In genomic region chr4:114598191-114599121, GRCh38 we compare ENCODE assay signal across 8 cellular contexts. TPM values are rescaled to one million over a fixed set of nuclear protein-coding genes. Genes with fewer than 3 reads are reported as not detected.
A peak's percentile ranks its signal among the peaks of the same experiment; 100 is the strongest.
DNase-seq lines count a peak whose midpoint lies in the region; ATAC-seq and TF ChIP-seq lines count a peak whose summit lies in the region.

Gene UGT8 (plus strand): TSS chr4:114598807. CDS start chr4:114622881, 24,074 bp downstream.

- 0 to 2% methylated on average over 15 to 82 of the region's 84 CpGs for WGBS in endodermal cell (ENCODE audit: insufficient coverage in 1 of 2, insufficient read length in 1 of 2), 2 experiments

- H3K9me3 ChIP-seq in HEK293 (ENCODE audit: control insufficient read depth, insufficient read depth, low read depth, low read length) (no peaks in the 10 kb centered on the region), WERI-Rb-1 (ENCODE audit: severe bottlenecking) (peaks cover 4% of the 10 kb centered on the region), endodermal cell (ENCODE audit: control insufficient read depth, low read length) (peaks cover 21% of the 10 kb centered on the region)

- peaks cover 4% of the 10 kb centered on the region; the same call in 1 of the 2 replicates for H3K4me1 ChIP-seq in HEK293 (ENCODE audit: control insufficient read depth, insufficient read depth, low read length)
- H3K4me1 ChIP-seq in endodermal cell (ENCODE audit: control insufficient read depth, insufficient read depth, low read length), result no peaks in the 10 kb centered on the region

- H3K27ac Mint-ChIP-seq in endodermal cell, result no peak within 1 kb of the TSS
- H3K27ac Mint-ChIP-seq in stimulated activated memory B cell treated with anti-CD40 and anti-IgM and Interleukin-4, amounts not matched to agents 10 μg/mL and 1 μg/mL and 100 μg/mL, for 72 hours, result peak within 1 kb of the TSS; percentile 90

- peak; percentile 57 for DNase-seq in GM10266 (ENCODE audit: extremely low spot score)
- peak; percentile 20 for DNase-seq in NCI-H128 (lab: John Stamatoyannopoulos, UW; ENCODE audit: unreplicated experiment)
- DNase-seq in WERI-Rb-1, result peak; percentile 95
- peak; percentile 89 for DNase-seq in endodermal cell
- DNase-seq in midbrain (lab: John Stamatoyannopoulos, UW), result peak; percentile 78
- no peak for DNase-seq in NCI-H187 (lab: John Stamatoyannopoulos, UW)

- H3K36me3 ChIP-seq in HEK293 (ENCODE audit: control insufficient read depth in 2 of 2, insufficient read depth in 1 of 2, low read length in 2 of 2) (no peaks in the 10 kb centered on the region), WERI-Rb-1 (no peaks in the 10 kb centered on the region), endodermal cell (ENCODE audit: control insufficient read depth, insufficient read depth, low read length) (no peaks in the 10 kb centered on the region)

- no peak within 1 kb of the TSS for H3K9ac ChIP-seq in endodermal cell (ENCODE audit: extremely low read depth, low read length, poor library complexity, severe bottlenecking)

- peaks cover 27% of the 10 kb centered on the region for H3K27me3 Mint-ChIP-seq in endodermal cell (ENCODE audit: insufficient read depth)
- H3K27me3 Mint-ChIP-seq in stimulated activated memory B cell treated with anti-CD40 and anti-IgM and Interleukin-4, amounts not matched to agents 10 μg/mL and 1 μg/mL and 100 μg/mL, for 72 hours, result no peaks in the 10 kb centered on the region

- H3K4me3 Mint-ChIP-seq in endodermal cell, result peak within 1 kb of the TSS; percentile 78
- H3K4me3 Mint-ChIP-seq in stimulated activated memory B cell treated with anti-CD40 and anti-IgM and Interleukin-4, amounts not matched to agents 10 μg/mL and 1 μg/mL and 100 μg/mL, for 72 hours, result peak within 1 kb of the TSS; percentile 97

- CTCF ChIA-PET in HEK293 (lab: Yijun Ruan, JAX), result no interaction called here

- H3K9me3 Mint-ChIP-seq in endodermal cell, result peaks cover 20% of the 10 kb centered on the region
- H3K9me3 Mint-ChIP-seq in stimulated activated memory B cell treated with anti-CD40 and anti-IgM and Interleukin-4, amounts not matched to agents 10 μg/mL and 1 μg/mL and 100 μg/mL, for 72 hours, result no peaks in the 10 kb centered on the region

- H3K36me3 Mint-ChIP-seq in endodermal cell (ENCODE audit: low read depth), result peaks cover 14% of the 10 kb centered on the region
- H3K36me3 Mint-ChIP-seq in stimulated activated memory B cell treated with anti-CD40 and anti-IgM and Interleukin-4, amounts not matched to agents 10 μg/mL and 1 μg/mL and 100 μg/mL, for 72 hours, result peaks cover 9% of the 10 kb centered on the region

- H3K4me3 ChIP-seq in HEK293 (ENCODE audit: low read depth, low read length) (peak within 1 kb of the TSS; percentile 79), WERI-Rb-1 (ENCODE audit: low read depth, low read length) (peak within 1 kb of the TSS; percentile 83), endodermal cell (ENCODE audit: low read length) (peak within 1 kb of the TSS; percentile 88)

- peak within 1 kb of the TSS; percentile 79; the same call in 1 of the 2 replicates for H3K27ac ChIP-seq in HEK293 (ENCODE audit: extremely low read depth, low read depth, low read length)
- peak within 1 kb of the TSS; percentile 87 for H3K27ac ChIP-seq in WERI-Rb-1
- no peak within 1 kb of the TSS for H3K27ac ChIP-seq in endodermal cell (ENCODE audit: low read depth, low read length)

- H3K4me1 Mint-ChIP-seq in endodermal cell, result peaks cover 5% of the 10 kb centered on the region
- H3K4me1 Mint-ChIP-seq in stimulated activated memory B cell treated with anti-CD40 and anti-IgM and Interleukin-4, amounts not matched to agents 10 μg/mL and 1 μg/mL and 100 μg/mL, for 72 hours, result peaks cover 13% of the 10 kb centered on the region

- H3K27me3 ChIP-seq in WERI-Rb-1 (ENCODE audit: insufficient read depth, low read depth, severe bottlenecking) (no peaks in the 10 kb centered on the region), endodermal cell (ENCODE audit: control insufficient read depth, insufficient read depth, low read length, poor library complexity, severe bottlenecking) (peaks cover 26% of the 10 kb centered on the region)

- no peak for TF ChIP-seq CTCF in GM10266 (IDR thresholded peaks at IDR 0.05; ENCODE audit: control insufficient read depth, insufficient read depth, low read depth, missing control alignments)
- no peak for TF ChIP-seq CTCF in HEK293 (tag by site-specific recombination; IDR thresholded peaks at IDR 0.05)
- TF ChIP-seq CTCF in WERI-Rb-1 (IDR thresholded peaks at IDR 0.05; ENCODE audit: low read depth, low read length), result no peak
- no peak for TF ChIP-seq CTCF in endodermal cell (conservative IDR thresholded peaks at IDR 0.05)

- POLR2A ChIA-PET in HEK293 (lab: Yijun Ruan, JAX), result no interaction called here

- peak; percentile 86 for ATAC-seq in stimulated activated memory B cell treated with anti-CD40 and anti-IgM and Interleukin-4, amounts not matched to agents 10 μg/mL and 1 μg/mL and 100 μg/mL, for 72 hours

TF ChIP-seq in HEK293, 187 proteins besides CTCF, POLR2A, EP300 and RAD21 (continues in another document):
- TF ChIP-seq KLF16 (tag by site-specific recombination; IDR thresholded peaks at IDR 0.05) (0 out of 2 replicates have a peak, but pooled peaks have one; percentile 63), ZNF18 (tag by site-specific recombination; IDR thresholded peaks at IDR 0.05) (no peak), ZNF513 (tag by site-specific recombination; IDR thresholded peaks at IDR 0.05) (no peak), SP3 (tag by site-specific recombination; IDR thresholded peaks at IDR 0.05) (peak; percentile 72), ZNF558 (tag by site-specific recombination; IDR thresholded peaks at IDR 0.05) (no peak), ZNF768 (tag by site-specific recombination; IDR thresholded peaks at IDR 0.05) (no peak), BCL11A (tag by site-specific recombination; IDR thresholded peaks at IDR 0.05; ENCODE audit: low read depth) (peak; percentile 43; the same call in 1 of the 2 replicates), ZNF610 (tag by site-specific recombination; IDR thresholded peaks at IDR 0.05; ENCODE audit: borderline replicate concordance) (no peak), ZNF174 (tag by site-specific recombination; IDR thresholded peaks at IDR 0.05) (no peak), TRIM28 (IDR thresholded peaks at IDR 0.05; ENCODE audit: borderline replicate concordance, low read length) (peak; percentile 29; the same call in 1 of the 2 replicates), HOXA7 (CRISPR knock-in tag; IDR thresholded peaks at IDR 0.05; ENCODE audit: borderline replicate concordance) (no peak), FEZF1 (tag by site-specific recombination; IDR thresholded peaks at IDR 0.05) (peak; percentile 40; the same call in 1 of the 2 replicates), ZFHX2 (tag by site-specific recombination; conservative IDR thresholded peaks at IDR 0.05) (peak; percentile 94), GLIS2 (tag by site-specific recombination; IDR thresholded peaks at IDR 0.05) (peak; percentile 69), ZNF24 (tag by site-specific recombination; IDR thresholded peaks at IDR 0.05) (0 out of 2 replicates have a peak, but pooled peaks have one; percentile 18), ZBTB8A (tag by site-specific recombination; IDR thresholded peaks at IDR 0.05) (peak; percentile 85), ZNF629 (tag by site-specific recombination; IDR thresholded peaks at IDR 0.05) (0 out of 2 replicates have a peak, but pooled peaks have one; percentile 16), ZFP3 (tag by site-specific recombination; IDR thresholded peaks at IDR 0.05; ENCODE audit: low read depth) (no peak), ZNF366 (tag by site-specific recombination; conservative IDR thresholded peaks at IDR 0.05) (peak; percentile 90; the same call in 1 of the 2 replicates), SP2 (tag by site-specific recombination; IDR thresholded peaks at IDR 0.05) (peak; percentile 75), ZNF645 (tag by site-specific recombination; IDR thresholded peaks at IDR 0.05) (no peak), ZBTB20 (tag by site-specific recombination; IDR thresholded peaks at IDR 0.05) (peak; percentile 87), ZNF175 (tag by site-specific recombination; IDR thresholded peaks at IDR 0.05) (no peak), ZNF561 (tag by site-specific recombination; IDR thresholded peaks at IDR 0.05; ENCODE audit: borderline replicate concordance) (no peak)

RNA-seq across cellular contexts. Expression of gene UGT8, which starts in this region (rescaled TPM):
- 10 to 100 TPM in 1 of 2 donors, 1 to 10 TPM in 1; 4.8 to 10.4 TPM for total RNA-seq in endodermal cell
- polyA plus RNA-seq in endodermal cell (2013, experiment 1 of 2), result 3.9 TPM
- polyA plus RNA-seq in endodermal cell (2013, experiment 2 of 2), result 3.4 TPM

Comparison
In these comparisons a context has a peak if more than half of its experiments do, and no peak if none do; other contexts are left out.
1. DNase-seq: peak in GM10266 (single experiment), NCI-H128 (single experiment), WERI-Rb-1 (single experiment), endodermal cell (single experiment) and midbrain (single experiment); none in NCI-H187 (0 of 2).
2. Peak in every context shown above with its lines, with median percentiles within 50 percentile points of each other: H3K4me3 ChIP-seq.